Comparison of ENCODE assay signal across 1 cellular context in genomic region chr15:67884514-67885225, GRCh38.
TF ChIP-seq lines count a peak whose summit lies in the region.

No MANE protein-coding gene starts in this region.

TF ChIP-seq in HepG2, 621 proteins besides CTCF, POLR2A, EP300 and RAD21 (continues in another document):
- TF ChIP-seq ZNF331 (CRISPR knock-in tag; IDR thresholded peaks at IDR 0.05): peak; percentile 88
- no peak for TF ChIP-seq EZH2 (conservative IDR thresholded peaks at IDR 0.05; ENCODE audit: low read depth, low read length)
- TF ChIP-seq THAP8 (CRISPR knock-in tag; IDR thresholded peaks at IDR 0.05; ENCODE audit: borderline replicate concordance): no peak
- 0 out of 2 replicates have a peak, but pooled peaks have one; percentile 67 for TF ChIP-seq KMT2A (CRISPR knock-in tag; IDR thresholded peaks at IDR 0.05)
- no peak for TF ChIP-seq PCBP2 (optimal IDR thresholded peaks at IDR 0.05; ENCODE audit: low read depth, low read length, poor library complexity, severe bottlenecking)
- TF ChIP-seq POLR2AphosphoS5 (IDR thresholded peaks at IDR 0.05; ENCODE audit: low read depth, low read length): no peak; the same call in 1 of the 2 replicates
- no peak for TF ChIP-seq SNAI1 (CRISPR knock-in tag; IDR thresholded peaks at IDR 0.05; ENCODE audit: borderline replicate concordance)
- TF ChIP-seq ZBTB39 (CRISPR knock-in tag; IDR thresholded peaks at IDR 0.05): 0 out of 2 replicates have a peak, but pooled peaks have one; percentile 62
- peak; percentile 75 for TF ChIP-seq ZNF574 (CRISPR knock-in tag; IDR thresholded peaks at IDR 0.05)
- TF ChIP-seq DNMT1 (CRISPR knock-in tag; IDR thresholded peaks at IDR 0.05): peak; percentile 68; the same call in 1 of the 2 replicates
- TF ChIP-seq ZNF552 (CRISPR knock-in tag; IDR thresholded peaks at IDR 0.05; ENCODE audit: borderline replicate concordance): 0 out of 2 replicates have a peak, but pooled peaks have one; percentile 62
- TF ChIP-seq ZNF780A (CRISPR knock-in tag; IDR thresholded peaks at IDR 0.05): peak; percentile 62; the same call in 1 of the 2 replicates
- TF ChIP-seq CREBL2 (CRISPR knock-in tag; IDR thresholded peaks at IDR 0.05; ENCODE audit: borderline replicate concordance): no peak; the same call in 1 of the 2 replicates
- no peak for TF ChIP-seq TRIM22 (IDR thresholded peaks at IDR 0.05)
- no peak for TF ChIP-seq BRD4 (CRISPR knock-in tag; IDR thresholded peaks at IDR 0.05)
- TF ChIP-seq ZNF766 (CRISPR knock-in tag; IDR thresholded peaks at IDR 0.05; ENCODE audit: borderline replicate concordance): peak; percentile 15; the same call in 1 of the 2 replicates
- TF ChIP-seq KDM5B (CRISPR knock-in tag; IDR thresholded peaks at IDR 0.05; ENCODE audit: borderline replicate concordance): peak; percentile 81; the same call in 1 of the 2 replicates
- TF ChIP-seq ZBED4 (CRISPR knock-in tag; IDR thresholded peaks at IDR 0.05; ENCODE audit: borderline replicate concordance): peak; percentile 27; the same call in 1 of the 2 replicates
- TF ChIP-seq ZNF335 (CRISPR knock-in tag; IDR thresholded peaks at IDR 0.05): no peak; the same call in 1 of the 2 replicates
- TF ChIP-seq PLRG1 (conservative IDR thresholded peaks at IDR 0.05): no peak
- 0 out of 2 replicates have a peak, but pooled peaks have one; percentile 14 for TF ChIP-seq SIX4 (CRISPR knock-in tag; IDR thresholded peaks at IDR 0.05)
- TF ChIP-seq MAFF (IDR thresholded peaks at IDR 0.05; ENCODE audit: low read depth, low read length): no peak
- TF ChIP-seq GRHL1 (CRISPR knock-in tag; conservative IDR thresholded peaks at IDR 0.05): no peak
- peak; percentile 54; the same call in 1 of the 2 replicates for TF ChIP-seq HNF1A (IDR thresholded peaks at IDR 0.05; ENCODE audit: low read depth)
- TF ChIP-seq HNF1A (CRISPR knock-in tag; IDR thresholded peaks at IDR 0.05; ENCODE audit: borderline replicate concordance): peak; percentile 85; the same call in 1 of the 2 replicates
- peak; percentile 91; the same call in 1 of the 2 replicates for TF ChIP-seq NFIB (CRISPR knock-in tag; IDR thresholded peaks at IDR 0.05; ENCODE audit: borderline replicate concordance)
- TF ChIP-seq ASH2L (IDR thresholded peaks at IDR 0.05; ENCODE audit: insufficient read length, low read depth, low read length): peak; percentile 86
- no peak for TF ChIP-seq TCF7L2 (IDR thresholded peaks at IDR 0.05; ENCODE audit: low read depth, low read length)
- TF ChIP-seq ZNF660 (CRISPR knock-in tag; IDR thresholded peaks at IDR 0.05; ENCODE audit: borderline replicate concordance, low read depth): no peak
- no peak for TF ChIP-seq ETS1 (CRISPR knock-in tag; IDR thresholded peaks at IDR 0.05)
- peak; percentile 49; the same call in 1 of the 2 replicates for TF ChIP-seq PRDM10 (CRISPR knock-in tag; IDR thresholded peaks at IDR 0.05; ENCODE audit: low read depth)
- TF ChIP-seq ONECUT2 (CRISPR knock-in tag; IDR thresholded peaks at IDR 0.05): peak; percentile 47; the same call in 1 of the 2 replicates
